In genomic region chr1:216750031-216750627, GRCh38 we compare ENCODE assay signal across 8 cellular contexts. TPM values are rescaled to one million over a fixed set of nuclear protein-coding genes. Genes with fewer than 3 reads are reported as not detected.
DNase-seq lines count a peak whose midpoint lies in the region; ATAC-seq and TF ChIP-seq lines count a peak whose summit lies in the region.

No MANE protein-coding gene starts in this region.

- H3K36me3 ChIP-seq in ACC112 (ENCODE audit: insufficient read depth, low read length) (no peaks in the 10 kb centered on the region), MG63 (no peaks in the 10 kb centered on the region)

- DNase-seq in MG63 (peak; percentile 34), RKO (ENCODE audit: low spot score) (peak; percentile 62), neural crest cell (ENCODE audit: low read depth, low spot score) (peak; percentile 30)
- DNase-seq in activated CD4-positive, CD25-positive, alpha-beta regulatory T cell treated with anti-CD3 and anti-CD28 coated beads, Interleukin-2, amount 50 U/mL, for 72 hours = no peak
- no peak for DNase-seq in stimulated activated naive CD4-positive, alpha-beta T cell treated with Interleukin-2 at 50 U/mL for 16 hours (lab: John Stamatoyannopoulos, UW)

- no peak overlapping the region for H3K27ac Mint-ChIP-seq in neural crest cell (ENCODE audit: unreplicated experiment)

- no peaks in the 10 kb centered on the region; the same call in 1 of the 2 replicates for H3K27me3 ChIP-seq in ACC112 (ENCODE audit: insufficient read depth, low read length)
- no peaks in the 10 kb centered on the region for H3K27me3 ChIP-seq in MG63

- no peaks in the 10 kb centered on the region for H3K9me3 Mint-ChIP-seq in neural crest cell

- peaks cover 9% of the 10 kb centered on the region for H3K4me1 Mint-ChIP-seq in neural crest cell

- TF ChIP-seq CTCF in neural crest cell (conservative IDR thresholded peaks at IDR 0.05) = peak; percentile 79

- H3K27me3 Mint-ChIP-seq in neural crest cell (ENCODE audit: low read depth) = no peaks in the 10 kb centered on the region

- ATAC-seq in GM19351 (IDR thresholded peaks at IDR 0.05; ENCODE audit: unreplicated experiment) (peak; percentile 84), esophagus mucosa (peak; percentile 46)

- H3K4me1 ChIP-seq in ACC112 (ENCODE audit: control insufficient read depth, insufficient read depth, low read length, unreplicated experiment) = no peaks in the 10 kb centered on the region

- H3K36me3 Mint-ChIP-seq in neural crest cell (ENCODE audit: low read depth) = no peaks in the 10 kb centered on the region

- no peaks in the 10 kb centered on the region for H3K79me2 ChIP-seq in ACC112 (ENCODE audit: control insufficient read depth, insufficient read depth, low read length, unreplicated experiment)

- no peak overlapping the region for H3K27ac ChIP-seq in ACC112 (ENCODE audit: low read depth, low read length)

- H3K9me3 ChIP-seq in MG63 = no peaks in the 10 kb centered on the region

- no peak overlapping the region for H3K4me3 ChIP-seq in ACC112 (ENCODE audit: low read depth, low read length)
- H3K4me3 ChIP-seq in MG63 = no peak overlapping the region

- no peak overlapping the region for H3K4me3 Mint-ChIP-seq in neural crest cell

- peak overlapping the region; percentile 39 for H2AFZ ChIP-seq in ACC112 (ENCODE audit: low read length, unreplicated experiment)

RNA-seq across cellular contexts. Expression of gene ESRRG, which starts 26.9 kb away (rescaled TPM):
- 0.26 TPM in 1 of 2 replicates, not detected in the other for total RNA-seq in MG63 (2014; rRNA removed; shearing (Covaris generic); ENCODE audit: low replicate concordance)
- total RNA-seq in esophagus mucosa (0.40 TPM), neural crest cell (1.5 TPM in 2 replicates)

Comparison
In these comparisons a context has a peak if more than half of its experiments do, and no peak if none do; other contexts are left out.
1. DNase-seq: peak in MG63 (single experiment), RKO (single experiment) and neural crest cell (single experiment); none in activated CD4-positive, CD25-positive, alpha-beta regulatory T cell treated with anti-CD3 and anti-CD28 coated beads, Interleukin-2, amount 50 U/mL, for 72 hours (single experiment) and stimulated activated naive CD4-positive, alpha-beta T cell treated with Interleukin-2 at 50 U/mL for 16 hours (single experiment).